Comparison of ENCODE assay signal across 9 cellular contexts in genomic region chr13:48222358-48223015, GRCh38. TPM values are rescaled to one million over a fixed set of nuclear protein-coding genes. Genes with fewer than 3 reads are reported as not detected.
DNase-seq lines count a peak whose midpoint lies in the region; ATAC-seq and TF ChIP-seq lines count a peak whose summit lies in the region.
"Had no signal": no experiment of that assay in that cellular context is flagged by ENCODE, and none has a peak within 500 bp of the region (broad histone marks: within the 10 kb centered on the region; RNA-seq: fewer than 3 reads in every experiment).

No MANE protein-coding gene starts in this region.

- peak overlapping the region; percentile 44 for H3K4me3 Mint-ChIP-seq in activated CD8-positive, alpha-beta T cell treated with anti-CD3 and anti-CD28 coated beads, Interleukin-2, amount 10 ng/mL, durations not matched to agents 7 days and 5 days

- no peak for TF ChIP-seq POLR2A in stomach (IDR thresholded peaks at IDR 0.05)

- peak overlapping the region; percentile 67 for H3K27ac Mint-ChIP-seq in activated CD8-positive, alpha-beta T cell treated with anti-CD3 and anti-CD28 coated beads, Interleukin-2, amount 10 ng/mL, durations not matched to agents 7 days and 5 days

- ATAC-seq in activated CD8-positive, alpha-beta T cell treated with anti-CD3 and anti-CD28 coated beads, Interleukin-2, amount 10 ng/mL, durations not matched to agents 7 days and 5 days: peak; percentile 17
- ATAC-seq in left ventricle myocardium superior (peak; percentile 88), GM21825 (IDR thresholded peaks at IDR 0.05; ENCODE audit: unreplicated experiment) (no peak)

- H3K4me3 ChIP-seq in Jurkat, Clone E6-1 (ENCODE audit: low read length): peak overlapping the region; percentile 23
- H3K4me3 ChIP-seq in stomach: peak overlapping the region; percentile 24 to 36 (median 28)

- CTCF ChIA-PET in activated CD8-positive, alpha-beta T cell treated with anti-CD3 and anti-CD28 coated beads, Interleukin-2, amount 10 ng/mL, durations not matched to agents 7 days and 5 days (lab: Charles Lee): interaction anchor here (2.3 to 6.9 kb wide), 5 partner anchors 12 to 128 kb away, joined by 8 to 52 read pairs (median 19); partner anchors contain the start of genes ITM2B and MED4

- 53 to 77% (median 73%) methylated on average over 11 of the region's 11 CpGs for WGBS in stomach, 5 donors

- peaks cover 41% of the 10 kb centered on the region for H3K4me1 Mint-ChIP-seq in activated CD8-positive, alpha-beta T cell treated with anti-CD3 and anti-CD28 coated beads, Interleukin-2, amount 10 ng/mL, durations not matched to agents 7 days and 5 days (ENCODE audit: low read depth)

- H3K27me3 Mint-ChIP-seq in activated CD8-positive, alpha-beta T cell treated with anti-CD3 and anti-CD28 coated beads, Interleukin-2, amount 10 ng/mL, durations not matched to agents 7 days and 5 days (ENCODE audit: low read depth): no peaks in the 10 kb centered on the region

- intact Hi-C loops in left ventricle myocardium superior (cut with micrococcal nuclease): no loop called here
- intact Hi-C loops in stomach (cut with DNase I; ENCODE audit: low total_unique reads): no loop called here

- POLR2A ChIA-PET in activated CD8-positive, alpha-beta T cell treated with anti-CD3 and anti-CD28 coated beads, Interleukin-2, amount 10 ng/mL, durations not matched to agents 7 days and 5 days (lab: Charles Lee): interaction anchor here (0.6 kb wide), 1 partner anchor 10 kb away, joined by 3 read pairs; the partner anchor contains the start of gene ITM2B

- H3K36me3 Mint-ChIP-seq in activated CD8-positive, alpha-beta T cell treated with anti-CD3 and anti-CD28 coated beads, Interleukin-2, amount 10 ng/mL, durations not matched to agents 7 days and 5 days (ENCODE audit: low read depth): peaks cover 2% of the 10 kb centered on the region

- no peak for TF ChIP-seq EP300 in stomach (IDR thresholded peaks at IDR 0.05)

- H3K4me1 ChIP-seq in stomach: peaks cover 0 to 27% (median 13%) of the 10 kb centered on the region in 4 donors

- peaks cover 3% of the 10 kb centered on the region for H3K9me3 Mint-ChIP-seq in activated CD8-positive, alpha-beta T cell treated with anti-CD3 and anti-CD28 coated beads, Interleukin-2, amount 10 ng/mL, durations not matched to agents 7 days and 5 days (ENCODE audit: insufficient read depth)

- DNase-seq in Jurkat, Clone E6-1 (ENCODE audit: low read depth, low spot score): no peak
- DNase-seq in activated CD8-positive, alpha-beta T cell treated with anti-CD3 and anti-CD28 coated beads, Interleukin-2, amount 10 ng/mL, durations not matched to agents 7 days and 5 days: no peak
- DNase-seq in left ventricle myocardium superior (peak; percentile 52), stomach (no peak), HuH-7.5 (ENCODE audit: low spot score) (no peak), T-helper 9 cell (no peak)
- no peak for DNase-seq in activated effector memory CD4-positive, alpha-beta T cell treated with anti-CD3 and anti-CD28 coated beads, Interleukin-2, amount 50 U/mL, for 16 hours
- DNase-seq: NCI-H2081 had no signal

- H3K9me3 ChIP-seq in stomach: no peaks in the 10 kb centered on the region

- H3K36me3 ChIP-seq in stomach: no peaks in the 10 kb centered on the region

- no peaks in the 10 kb centered on the region for H3K27me3 ChIP-seq in stomach

- peak overlapping the region in 4 of 5 donors; percentile 73 to 87 (median 78) for H3K27ac ChIP-seq in stomach

- TF ChIP-seq CTCF in stomach (IDR thresholded peaks at IDR 0.05): no peak

RNA-seq across cellular contexts. Expression of gene ITM2B, which starts 10.5 kb away (rescaled TPM):
- polyA plus RNA-seq in Jurkat, Clone E6-1 (2012; ENCODE audit: insufficient read depth, insufficient read length): 203 TPM
- total RNA-seq in activated CD8-positive, alpha-beta T cell treated with anti-CD3 and anti-CD28 coated beads, Interleukin-2, amount 10 ng/mL, durations not matched to agents 7 days and 5 days: 100 to 1,000 TPM; 243 to 244 TPM
- total RNA-seq in left ventricle myocardium superior (519 TPM), stomach (100 to 1,000 TPM; 271 to 419 (median 293) TPM)
- 100 to 1,000 TPM; 113 to 359 (median 141) TPM for polyA plus RNA-seq in stomach
